1 cellular context compared by ENCODE assay signal in genomic region chr14:89658977-89659670, GRCh38.
TF ChIP-seq lines count a peak whose summit lies in the region.

No MANE protein-coding gene starts in this region.

TF ChIP-seq in GM23338, 12 proteins besides CTCF, POLR2A, EP300 and RAD21 (continued from another document):
- no peak for TF ChIP-seq REST (IDR thresholded peaks at IDR 0.05; ENCODE audit: unreplicated experiment)
- no peak for TF ChIP-seq ZNF462 (CRISPR knock-in tag; IDR thresholded peaks at IDR 0.05)
- no peak for TF ChIP-seq CREB1 (CRISPR knock-in tag; IDR thresholded peaks at IDR 0.05; ENCODE audit: low read depth)
- no peak for TF ChIP-seq ZNF331 (CRISPR knock-in tag; IDR thresholded peaks at IDR 0.05; ENCODE audit: low read depth)
- no peak for TF ChIP-seq JUNB (IDR thresholded peaks at IDR 0.05; ENCODE audit: unreplicated experiment)
